13 cellular contexts compared by ENCODE assay signal in the genomic region with DNA sequence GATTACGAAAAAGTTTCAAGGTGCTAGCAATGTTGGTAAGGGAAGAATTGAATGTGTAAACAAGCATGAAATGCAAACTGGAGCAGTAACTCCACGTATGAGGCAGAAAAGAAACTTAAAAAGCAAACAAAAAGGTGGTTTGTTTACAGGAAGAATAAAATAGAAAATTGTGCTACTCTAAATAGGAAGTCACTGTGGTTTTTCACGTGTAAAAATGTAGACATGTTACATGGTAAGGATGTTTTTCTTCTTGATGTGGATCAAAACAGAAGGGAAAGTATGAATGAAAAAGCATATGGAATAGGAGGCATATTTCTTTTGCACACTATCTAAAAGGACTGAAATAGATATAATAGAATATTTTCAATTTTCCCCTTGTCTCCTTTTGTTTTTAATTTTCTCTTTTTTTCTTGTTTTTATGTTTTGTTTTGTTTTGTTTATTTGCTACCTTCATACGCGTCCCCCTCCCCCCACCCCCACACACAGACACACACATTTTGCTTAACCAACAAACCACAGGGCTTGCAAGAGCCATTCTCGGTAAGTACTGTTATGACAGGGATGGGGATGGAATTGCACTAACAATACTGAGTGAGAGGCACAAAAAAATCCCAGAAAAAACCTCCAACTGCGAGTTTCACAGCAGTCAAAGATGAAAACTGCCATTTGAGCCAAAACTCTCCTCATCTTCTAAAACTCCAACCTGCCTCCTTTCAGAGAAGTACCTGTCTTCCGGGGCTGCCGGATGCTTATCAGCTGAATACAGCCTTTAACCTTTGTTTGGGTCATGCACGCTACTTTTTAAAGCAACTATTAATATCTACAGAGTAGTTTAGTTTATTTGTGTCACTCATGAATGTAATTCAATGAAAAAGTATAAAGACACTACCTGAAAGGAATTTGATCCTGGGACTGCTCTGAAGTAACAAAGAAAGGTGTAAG.
DNase-seq lines count a peak whose midpoint lies in the region; ATAC-seq and TF ChIP-seq lines count a peak whose summit lies in the region.
"Had no signal": no experiment of that assay in that cellular context is flagged by ENCODE, and none has a peak within 500 bp of the region (broad histone marks: within the 10 kb centered on the region; RNA-seq: fewer than 3 reads in every experiment).

No MANE protein-coding gene starts in this region.

- intact Hi-C loops in PC-3 (cut with micrococcal nuclease): no loop called here

- no peaks in the 10 kb centered on the region for H4K20me1 ChIP-seq in PC-3 (ENCODE audit: low read length)

- H3K9me3 ChIP-seq in PC-3 (ENCODE audit: low read length): no peaks in the 10 kb centered on the region
- H3K9me3 ChIP-seq: Caco-2 had no signal

- no TSS peak for BruUV-seq in PC-3 (replicated peaks; lab: Mats Ljungman, UMichigan)

- no peak overlapping the region for H3K9ac ChIP-seq in PC-3 (ENCODE audit: low read length)

- H3F3A ChIP-seq in PC-3 (ENCODE audit: low read length, unreplicated experiment): no peaks in the 10 kb centered on the region

- no peaks in the 10 kb centered on the region for H3K36me3 ChIP-seq in PC-3 (ENCODE audit: low read depth, low read length)

- H3K9me2 ChIP-seq in PC-3 (replicated peaks; ENCODE audit: low read length): no peaks in the 10 kb centered on the region

- CTCF ChIA-PET in PC-3 (lab: Charles Lee): no interaction called here

- H3K4me2 ChIP-seq in PC-3 (ENCODE audit: low read length): peak overlapping the region; percentile 71
- H3K4me2 ChIP-seq: PC-9 had no signal

- H3K4me3 ChIP-seq in PC-3 (ENCODE audit: low read length): peak overlapping the region; percentile 50
- H3K4me3 ChIP-seq: PC-9 had no signal

- POLR2A ChIA-PET in PC-3 (lab: Charles Lee; ENCODE audit: unreplicated experiment): no interaction called here

- no peaks in the 10 kb centered on the region for H3K27me3 ChIP-seq in PC-3 (ENCODE audit: low read length)

- DNase-seq in DMS53 (lab: John Stamatoyannopoulos, UW) (peak; percentile 58), GM19240 (ENCODE audit: insufficient read length, low spot score) (peak; percentile 4), PC-3 (no peak), COLO829 (ENCODE audit: low spot score) (no peak), iPS-NIHi7 (ENCODE audit: extremely low spot score) (no peak), T1000 (lab: John Stamatoyannopoulos, UW) (no peak)
- no peak for DNase-seq in stimulated activated CD8-positive, alpha-beta memory T cell treated with anti-CD3 and anti-CD28 coated beads, Interleukin-4, amount 100 ng/mL, for 48 hours
- DNase-seq: Caco-2, Kasumi-1, left cardiac atrium, PC-9, retina had no signal

- ATAC-seq in HG02870 (IDR thresholded peaks at IDR 0.05; ENCODE audit: unreplicated experiment) (peak; percentile 85), PC-3 (peak; percentile 41)
- ATAC-seq: left cardiac atrium had no signal

- no peaks in the 10 kb centered on the region for H3K79me2 ChIP-seq in PC-3 (ENCODE audit: low read length)

- TF ChIP-seq CTCF in PC-3 (conservative IDR thresholded peaks at IDR 0.05; ENCODE audit: low read depth, low read length): no peak

- H2AFZ ChIP-seq in PC-3 (ENCODE audit: low read length): peak overlapping the region; percentile 83
- H2AFZ ChIP-seq: PC-9 had no signal

- H3K4me1 ChIP-seq in PC-3 (ENCODE audit: insufficient read depth, low read length): peaks cover 23% of the 10 kb centered on the region
- H3K4me1 ChIP-seq: Caco-2 had no signal

- no peak overlapping the region for H3K27ac ChIP-seq in PC-3 (ENCODE audit: low read length)
- H3K27ac ChIP-seq: PC-9 had no signal

Comparison
In these comparisons a context has a peak if more than half of its experiments do, and no peak if none do; other contexts are left out.
1. DNase-seq: peak in DMS53 (single experiment) and GM19240 (single experiment); none in PC-3 (single experiment), COLO829 (single experiment), stimulated activated CD8-positive, alpha-beta memory T cell treated with anti-CD3 and anti-CD28 coated beads, Interleukin-4, amount 100 ng/mL, for 48 hours (single experiment), iPS-NIHi7 (single experiment) and T1000 (single experiment).